In the genomic region with DNA sequence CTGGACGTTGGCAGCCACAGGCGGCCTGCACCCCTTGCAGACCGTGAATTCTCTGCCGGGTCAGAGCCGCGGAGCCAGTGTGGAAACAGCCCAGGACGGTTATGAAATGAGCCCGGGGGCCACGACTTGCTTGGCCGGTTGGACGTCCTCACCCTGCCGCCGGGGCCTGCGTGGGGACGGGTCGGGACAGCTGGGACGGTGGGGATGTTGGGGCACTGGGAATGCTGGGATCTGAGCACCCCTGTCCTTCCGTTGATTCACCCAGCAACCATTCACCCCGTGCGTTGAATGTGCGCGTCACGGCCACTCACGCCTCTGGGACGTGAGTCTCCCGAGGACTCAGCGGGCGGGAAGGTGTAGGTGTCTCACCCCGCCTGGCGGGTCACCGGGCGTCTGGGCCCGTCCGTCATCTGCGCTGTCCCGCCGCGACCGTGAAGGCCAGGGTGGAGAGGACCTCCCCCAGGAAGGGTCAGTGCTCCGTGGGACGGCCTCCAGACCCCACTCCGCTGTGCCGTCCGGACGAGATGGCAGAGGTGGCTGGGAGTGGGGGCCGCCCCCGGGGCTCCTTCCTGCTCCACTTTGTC, we compare ENCODE assay signal across 8 cellular contexts. TPM values are rescaled to one million over a fixed set of nuclear protein-coding genes. Genes with fewer than 3 reads are reported as not detected.
DNase-seq lines count a peak whose midpoint lies in the region; ATAC-seq and TF ChIP-seq lines count a peak whose summit lies in the region.

No MANE protein-coding gene starts in this region.

- DNase-seq in fibroblast of peridontal ligament (ENCODE audit: extremely low read depth), result peak; percentile 37
- DNase-seq in omental fat pad (ENCODE audit: low spot score), result no peak
- no peak for DNase-seq in NCI-H1417 (lab: John Stamatoyannopoulos, UW)
- no peak for DNase-seq in NCI-H1105 (lab: John Stamatoyannopoulos, UW)

- TF ChIP-seq CTCF in WI38 (IDR thresholded peaks at IDR 0.05; ENCODE audit: low read depth, low read length), result no peak
- no peak for TF ChIP-seq CTCF in omental fat pad (IDR thresholded peaks at IDR 0.05)

- ATAC-seq in GM18498 (IDR thresholded peaks at IDR 0.05; ENCODE audit: unreplicated experiment), result peak; percentile 35
- peak; percentile 42 for ATAC-seq in HG02943 (IDR thresholded peaks at IDR 0.05; ENCODE audit: low read depth, unreplicated experiment)
- ATAC-seq in omental fat pad (ENCODE audit: low FRiP score), result peak; percentile 78
- no peak for ATAC-seq in GM18519 (IDR thresholded peaks at IDR 0.05; ENCODE audit: low FRiP score, unreplicated experiment)

- peak overlapping the region; percentile 65 for H3K4me3 ChIP-seq in WI38 (ENCODE audit: low read depth, low read length)

RNA-seq across cellular contexts. Expression of a gene that starts 4.5 kb away (rescaled TPM):
- 10 to 100 TPM; 12.8 to 32.3 (median 21.9) TPM for total RNA-seq in omental fat pad

RNA-seq across cellular contexts. Expression of a gene that starts 41.9 kb away (rescaled TPM):
- 10 to 100 TPM; 25.7 to 35.3 (median 34.0) TPM for total RNA-seq in omental fat pad
